Comparison of ENCODE assay signal across 19 cellular contexts in genomic region chr1:16142383-16142995, GRCh38. TPM values are rescaled to one million over a fixed set of nuclear protein-coding genes. Genes with fewer than 3 reads are reported as not detected.
DNase-seq lines count a peak whose midpoint lies in the region; ATAC-seq, FAIRE-seq and TF ChIP-seq lines count a peak whose summit lies in the region.
"Had no signal": no experiment of that assay in that cellular context is flagged by ENCODE, and none has a peak within 500 bp of the region (broad histone marks: within the 10 kb centered on the region; RNA-seq: fewer than 3 reads in every experiment).

No MANE protein-coding gene starts in this region.

- TF ChIP-seq POLR2A in HCT116 (IDR thresholded peaks at IDR 0.05; ENCODE audit: borderline replicate concordance, extremely low read depth, insufficient read depth, insufficient read length), result no peak

- intact Hi-C loops in HCT116 (cut with micrococcal nuclease), result no loop called here

- H3K36me3 ChIP-seq in HCT116 (ENCODE audit: control insufficient read depth in 1 of 2, insufficient read depth in 2 of 2, low read length in 2 of 2) (peaks cover 15 to 72% of the 10 kb centered on the region in 2 experiments), astrocyte (ENCODE audit: insufficient read depth, low read length) (peaks cover 38% of the 10 kb centered on the region), lung (ENCODE audit: control insufficient read depth in 2 of 2, insufficient read depth in 2 of 2, low read length in 2 of 2) (peaks cover 7 to 14% of the 10 kb centered on the region in 2 donors), subcutaneous abdominal adipose tissue (ENCODE audit: control insufficient read depth in 5 of 5, insufficient read depth in 5 of 5, low read length in 5 of 5) (peaks cover 0 to 23% (median 19%) of the 10 kb centered on the region in 5 donors), neuronal stem cell (replicated peaks in 1 of 2; ENCODE audit: control insufficient read depth in 2 of 2, insufficient read depth in 2 of 2, low read length in 2 of 2) (peaks cover 63 to 81% of the 10 kb centered on the region in 2 donors)
- H3K36me3 ChIP-seq: BE2C, WERI-Rb-1 had no signal

- H3K27me3 Mint-ChIP-seq in astrocyte (ENCODE audit: low read depth, unreplicated experiment), result no peaks in the 10 kb centered on the region

- no peak overlapping the region for H2BK5ac ChIP-seq in neuronal stem cell (ENCODE audit: low read length)

- no peak overlapping the region for H2BK12ac ChIP-seq in neuronal stem cell (ENCODE audit: low read length)

- H3K36me3 Mint-ChIP-seq in astrocyte (ENCODE audit: low read depth, unreplicated experiment), result peaks cover 16% of the 10 kb centered on the region
- H3K36me3 Mint-ChIP-seq: activated naive CD4-positive, alpha-beta T cell treated with anti-CD3 and anti-CD28 coated beads, Interleukin-2, amount 10 ng/mL, durations not matched to agents 7 days and 5 days had no signal

- H3K27ac ChIP-seq in HCT116 (ENCODE audit: low read depth, low read length) (peak overlapping the region; percentile 100), astrocyte (ENCODE audit: low read depth, low read length) (no peak overlapping the region), lung (ENCODE audit: low read depth in 1 of 2, low read length in 1 of 2) (peak overlapping the region; percentile 66 to 81), subcutaneous abdominal adipose tissue (ENCODE audit: low read depth, low read length) (peak overlapping the region; percentile 50), foreskin keratinocyte (no peak overlapping the region), neuronal stem cell (replicated peaks; ENCODE audit: low read length) (no peak overlapping the region)
- H3K27ac ChIP-seq: WERI-Rb-1 had no signal

- DNase-seq in HCT116 (ENCODE audit: low read depth, low spot score) (no peak), astrocyte (ENCODE audit: low read depth) (no peak), lung (ENCODE audit: low spot score) (no peak), SKM-1 treated with dmso at 0.1 percent for 144 hours (lab: John Stamatoyannopoulos, UW; ENCODE audit: unreplicated experiment) (no peak), foreskin keratinocyte (no peak), neuronal stem cell (ENCODE audit: low spot score) (no peak), cerebellum (ENCODE audit: low spot score) (no peak)
- DNase-seq: activated naive CD4-positive, alpha-beta T cell treated with anti-CD3 and anti-CD28 coated beads, Interleukin-2, amount 10 ng/mL, durations not matched to agents 7 days and 5 days; BE2C; DND-41; Karpas-422; kidney glomerular epithelial cell; NCI-H146; NCI-H446 treated with DMSO at 0.1 percent for 48 hours; retina; stimulated activated CD4-positive, alpha-beta T cell treated with anti-CD3 and anti-CD28 coated beads, Interleukin-4, amount 100 ng/mL, for 1 hour; WERI-Rb-1 had no signal

- peaks cover 43% of the 10 kb centered on the region for H3K79me1 ChIP-seq in neuronal stem cell (ENCODE audit: low read depth, low read length)

- no peaks in the 10 kb centered on the region for H3K9me2 ChIP-seq in HCT116 (ENCODE audit: insufficient read depth)

- no peaks in the 10 kb centered on the region for H3K27me3 ChIP-seq in HCT116 (ENCODE audit: insufficient read depth, low read length)
- H3K27me3 ChIP-seq in astrocyte (ENCODE audit: insufficient read depth, low read length), result no peaks in the 10 kb centered on the region
- H3K27me3 ChIP-seq in lung (ENCODE audit: control insufficient read depth, insufficient read depth), result no peaks in the 10 kb centered on the region
- peaks cover 0 to 16% (median 0%) of the 10 kb centered on the region in 5 donors for H3K27me3 ChIP-seq in subcutaneous abdominal adipose tissue (ENCODE audit: control insufficient read depth in 5 of 5, insufficient read depth in 4 of 5, low read length in 5 of 5)
- H3K27me3 ChIP-seq in foreskin keratinocyte, result no peaks in the 10 kb centered on the region
- no peaks in the 10 kb centered on the region for H3K27me3 ChIP-seq in neuronal stem cell (ENCODE audit: control insufficient read depth in 3 of 3, insufficient read depth in 3 of 3, low read depth in 1 of 3, low read length in 3 of 3)
- H3K27me3 ChIP-seq: BE2C had no signal

- POLR2A ChIA-PET in HCT116 (lab: Charles Lee), result interaction anchor here (5.8 kb wide), 1 partner anchor 13 kb away, joined by 59 read pairs; the partner anchor contains the start of gene EPHA2

- ATAC-seq in HCT116 (no peak), lung (ENCODE audit: insufficient read depth, low FRiP score) (no peak), foreskin keratinocyte (no peak)

- no peak for TF ChIP-seq RAD21 in HCT116 (IDR thresholded peaks at IDR 0.05; ENCODE audit: low read depth)

- 87 to 92% methylated on average over 5 of the region's 5 CpGs for WGBS in lung, 2 donors
- WGBS in neuronal stem cell (ENCODE audit: extremely low coverage in 2 of 2, insufficient read length in 2 of 2, insufficient replicate concordance in 1 of 2), 2 donors, result no CpG with 5 or more reads among the region's 5 CpGs

- H4K20me1 ChIP-seq in HCT116 (ENCODE audit: insufficient read depth) (peaks cover 22% of the 10 kb centered on the region; the same call in 1 of the 2 replicates), astrocyte (ENCODE audit: insufficient read depth, low read length) (peaks cover 75% of the 10 kb centered on the region)

- H3K9me3 Mint-ChIP-seq in astrocyte (ENCODE audit: unreplicated experiment), result no peaks in the 10 kb centered on the region
- H3K9me3 Mint-ChIP-seq: activated naive CD4-positive, alpha-beta T cell treated with anti-CD3 and anti-CD28 coated beads, Interleukin-2, amount 10 ng/mL, durations not matched to agents 7 days and 5 days had no signal

- peaks cover 57% of the 10 kb centered on the region for H3K4me1 Mint-ChIP-seq in astrocyte (ENCODE audit: low read depth, unreplicated experiment)
- H3K4me1 Mint-ChIP-seq: activated naive CD4-positive, alpha-beta T cell treated with anti-CD3 and anti-CD28 coated beads, Interleukin-2, amount 10 ng/mL, durations not matched to agents 7 days and 5 days had no signal

- no peak overlapping the region for H3K27ac Mint-ChIP-seq in astrocyte (ENCODE audit: unreplicated experiment)
- H3K27ac Mint-ChIP-seq: activated naive CD4-positive, alpha-beta T cell treated with anti-CD3 and anti-CD28 coated beads, Interleukin-2, amount 10 ng/mL, durations not matched to agents 7 days and 5 days had no signal

- H3K14ac ChIP-seq in neuronal stem cell (ENCODE audit: low read length), result no peak overlapping the region

- H4K91ac ChIP-seq in neuronal stem cell (ENCODE audit: low read depth, low read length, poor library complexity), result no peak overlapping the region

- H2BK15ac ChIP-seq in neuronal stem cell (ENCODE audit: low read length), result no peak overlapping the region

- CTCF ChIA-PET in HCT116 (lab: Charles Lee), result no interaction called here

- FAIRE-seq in astrocyte (lab: Jason Lieb, UNC), result no peak
- FAIRE-seq: bronchial epithelial cell had no signal

- no peak overlapping the region for H3K18ac ChIP-seq in neuronal stem cell (ENCODE audit: low read length)

- TF ChIP-seq CTCF in HCT116 (IDR thresholded peaks at IDR 0.05 in 2 of 3, conservative IDR thresholded peaks at IDR 0.05 in 1 of 3; ENCODE audit: borderline replicate concordance in 1 of 3, insufficient read depth in 1 of 3, low read depth in 2 of 3, low read length in 2 of 3) (no peak), astrocyte (IDR thresholded peaks at IDR 0.05; ENCODE audit: insufficient read depth, low read depth, low read length) (no peak), lung (IDR thresholded peaks at IDR 0.05; ENCODE audit: control extremely low read depth, extremely low read depth) (no peak), foreskin keratinocyte (conservative IDR thresholded peaks at IDR 0.05) (no peak)

- no peak overlapping the region for H3K4me3 ChIP-seq in HCT116 (replicated peaks in 1 of 2; ENCODE audit: low read depth in 1 of 2, low read length in 2 of 2)
- no peak overlapping the region for H3K4me3 ChIP-seq in astrocyte (ENCODE audit: insufficient read depth, low read depth, low read length)
- H3K4me3 ChIP-seq in lung, result no peak overlapping the region
- no peak overlapping the region for H3K4me3 ChIP-seq in subcutaneous abdominal adipose tissue (ENCODE audit: low read depth in 1 of 5, low read length in 5 of 5)
- no peak overlapping the region for H3K4me3 ChIP-seq in neuronal stem cell (ENCODE audit: low read length in 2 of 2)

- peak overlapping the region; percentile 85 for H3K4me2 ChIP-seq in HCT116 (ENCODE audit: low read length)
- H3K4me2 ChIP-seq in astrocyte (ENCODE audit: low read length), result peak overlapping the region; percentile 53
- H3K4me2 ChIP-seq in neuronal stem cell (ENCODE audit: insufficient read depth, low read length, poor library complexity, severe bottlenecking), result no peak overlapping the region

- no peak overlapping the region for H3K23ac ChIP-seq in neuronal stem cell (ENCODE audit: low read depth, low read length, poor library complexity)

- no TSS peak for BruUV-seq in HCT116 (replicated peaks; lab: Mats Ljungman, UMichigan)

- no peak overlapping the region for H2BK120ac ChIP-seq in neuronal stem cell (ENCODE audit: low read depth, low read length)

- no peak overlapping the region for H3K4me3 Mint-ChIP-seq in astrocyte (ENCODE audit: unreplicated experiment)
- H3K4me3 Mint-ChIP-seq: activated naive CD4-positive, alpha-beta T cell treated with anti-CD3 and anti-CD28 coated beads, Interleukin-2, amount 10 ng/mL, durations not matched to agents 7 days and 5 days had no signal

- no peak overlapping the region for H3K4ac ChIP-seq in neuronal stem cell (ENCODE audit: low read length)

- no peak overlapping the region for H2AK5ac ChIP-seq in neuronal stem cell (ENCODE audit: low read depth, low read length)

- peaks cover 87 to 92% of the 10 kb centered on the region in 2 experiments for H3K4me1 ChIP-seq in HCT116 (ENCODE audit: control insufficient read depth in 1 of 2, insufficient read depth in 2 of 2, low read length in 2 of 2)
- H3K4me1 ChIP-seq in astrocyte (ENCODE audit: insufficient read depth, low read length), result peaks cover 81% of the 10 kb centered on the region
- peaks cover 16 to 62% of the 10 kb centered on the region in 2 donors for H3K4me1 ChIP-seq in lung (ENCODE audit: control insufficient read depth in 2 of 2, insufficient read depth in 2 of 2, low read length in 2 of 2)
- peaks cover 23 to 86% (median 60%) of the 10 kb centered on the region in 5 donors for H3K4me1 ChIP-seq in subcutaneous abdominal adipose tissue (ENCODE audit: control insufficient read depth in 5 of 5, insufficient read depth in 5 of 5, low read length in 5 of 5)
- peaks cover 69% of the 10 kb centered on the region for H3K4me1 ChIP-seq in foreskin keratinocyte
- peaks cover 31 to 59% of the 10 kb centered on the region in 2 donors for H3K4me1 ChIP-seq in neuronal stem cell (ENCODE audit: control insufficient read depth in 2 of 2, insufficient read depth in 1 of 2, low read depth in 1 of 2, low read length in 2 of 2)

- H2AFZ ChIP-seq in HCT116 (ENCODE audit: low read depth, low read length, poor library complexity, severe bottlenecking) (no peak overlapping the region), astrocyte (ENCODE audit: low read depth, low read length) (no peak overlapping the region), neuronal stem cell (ENCODE audit: low read length) (no peak overlapping the region)

- H3K9me3 ChIP-seq in HCT116 (ENCODE audit: control insufficient read depth in 1 of 2, insufficient read depth in 1 of 2, low read depth in 1 of 2, low read length in 2 of 2) (no peaks in the 10 kb centered on the region), astrocyte (ENCODE audit: insufficient read depth, low read depth, low read length) (no peaks in the 10 kb centered on the region), lung (ENCODE audit: control insufficient read depth in 2 of 2, insufficient read depth in 1 of 2, low read length in 1 of 2) (no peaks in the 10 kb centered on the region), subcutaneous abdominal adipose tissue (ENCODE audit: control insufficient read depth in 5 of 5, low read length in 5 of 5) (no peaks in the 10 kb centered on the region), neuronal stem cell (replicated peaks in 1 of 2; ENCODE audit: control insufficient read depth in 2 of 2, insufficient read depth in 1 of 2, low read depth in 1 of 2, low read length in 2 of 2) (no peaks in the 10 kb centered on the region)
- H3K9me3 ChIP-seq: BE2C had no signal

- H3K9ac ChIP-seq in HCT116 (ENCODE audit: low read length), result peak overlapping the region; percentile 65
- H3K9ac ChIP-seq in astrocyte (ENCODE audit: low read length), result peak overlapping the region; percentile 44
- no peak overlapping the region for H3K9ac ChIP-seq in subcutaneous abdominal adipose tissue (ENCODE audit: low read length in 5 of 5)
- no peak overlapping the region for H3K9ac ChIP-seq in neuronal stem cell (ENCODE audit: low read depth, low read length, poor library complexity)

- RAD21 ChIA-PET in HCT116 (lab: Charles Lee; ENCODE audit: low non-redundant PET in 1 of 2, low total read pairs in 2 of 2, uncharacterized antibody in 2 of 2, unreplicated experiment in 2 of 2), result no interaction called here

- H4K8ac ChIP-seq in neuronal stem cell (ENCODE audit: low read depth, low read length), result no peak overlapping the region

- H3K79me2 ChIP-seq in HCT116 (ENCODE audit: insufficient read depth, low read length) (peaks cover 100% of the 10 kb centered on the region), astrocyte (ENCODE audit: insufficient read depth, low read length) (peaks cover 86% of the 10 kb centered on the region)

RNA-seq across cellular contexts. Expression of gene EPHA2, which starts 13.4 kb away (rescaled TPM):
- total RNA-seq in HCT116 (2021; ENCODE audit: unreplicated experiment) (164 TPM), astrocyte (117 and 140 TPM in 2 replicates), lung (10 to 100 TPM; 21.3 to 35.6 TPM), foreskin keratinocyte (138 and 139 TPM in 2 replicates), cerebellum (2.3 TPM)
- polyA plus RNA-seq in HCT116 (2012), result 167 and 209 TPM in 2 replicates
- polyA plus RNA-seq in lung (10 to 100 TPM; 17.5 to 19.8 TPM), foreskin keratinocyte (70.5 and 77.6 TPM in 2 replicates)
- 74.6 TPM for polyA plus RNA-seq in neuronal stem cell (2013, experiment 1 of 2)
- 73.7 TPM for polyA plus RNA-seq in neuronal stem cell (2013, experiment 2 of 2)

Comparison
In these comparisons a context has a peak if more than half of its experiments do, and no peak if none do; other contexts are left out.
1. H3K27ac ChIP-seq: peak in HCT116 (single experiment), lung (2 of 2) and subcutaneous abdominal adipose tissue (single experiment); none in astrocyte (single experiment), foreskin keratinocyte (single experiment) and neuronal stem cell (single experiment).
2. H3K9ac ChIP-seq: peak in HCT116 (single experiment) and astrocyte (single experiment); none in subcutaneous abdominal adipose tissue (0 of 5) and neuronal stem cell (single experiment).